ENCODE assay signal across 13 cellular contexts in genomic region chr2:205650450-205650849, GRCh38. TPM values are rescaled to one million over a fixed set of nuclear protein-coding genes. Genes with fewer than 3 reads are reported as not detected.
DNase-seq lines count a peak whose midpoint lies in the region; ATAC-seq and TF ChIP-seq lines count a peak whose summit lies in the region.
"Had no signal": no experiment of that assay in that cellular context is flagged by ENCODE, and none has a peak within 500 bp of the region (broad histone marks: within the 10 kb centered on the region; RNA-seq: fewer than 3 reads in every experiment).

No MANE protein-coding gene starts in this region.

- H3K9me3 ChIP-seq in SJSA1 (replicated peaks), result no peaks in the 10 kb centered on the region
- H3K9me3 ChIP-seq: thyroid gland had no signal

- peaks cover 23% of the 10 kb centered on the region for H3K4me1 ChIP-seq in SJSA1 (replicated peaks)
- H3K4me1 ChIP-seq: thyroid gland had no signal

- no peaks in the 10 kb centered on the region for H3K36me3 ChIP-seq in SJSA1
- H3K36me3 ChIP-seq: thyroid gland had no signal

- H3K4me3 ChIP-seq in SJSA1, result no peak overlapping the region
- H3K4me3 ChIP-seq in fibroblast of the aortic adventitia (ENCODE audit: low read depth, low read length), result no peak overlapping the region
- H3K4me3 ChIP-seq: thyroid gland had no signal

- TF ChIP-seq CTCF in fibroblast of the aortic adventitia (IDR thresholded peaks at IDR 0.05; ENCODE audit: insufficient read depth, low read length), result no peak

- H3K27me3 ChIP-seq in SJSA1 (replicated peaks), result no peaks in the 10 kb centered on the region
- H3K27me3 ChIP-seq: thyroid gland had no signal

- no peak for TF ChIP-seq POLR2A in erythroblast (IDR thresholded peaks at IDR 0.05; ENCODE audit: low read length)

- ATAC-seq in HG03280 (IDR thresholded peaks at IDR 0.05; ENCODE audit: unreplicated experiment), result no peak
- ATAC-seq: activated T-helper 17 cell treated with anti-CD3 and anti-CD28 coated beads, Interleukin-2, amount 50 U/mL, for 72 hours had no signal

- DNase-seq in GM04504 (ENCODE audit: low read depth), result peak; percentile 94
- peak; percentile 88 for DNase-seq in SJSA1 (ENCODE audit: low read depth in 1 of 2, low spot score in 2 of 2)
- peak; percentile 89 for DNase-seq in fibroblast of the aortic adventitia (ENCODE audit: low read depth)
- peak; percentile 55 for DNase-seq in non-pigmented ciliary epithelial cell (ENCODE audit: low read depth)
- DNase-seq in KG1 (lab: John Stamatoyannopoulos, UW), result no peak
- no peak for DNase-seq in erythroblast (lab: John Stamatoyannopoulos, UW)
- no peak for DNase-seq in NCI-H446 treated with DMSO at 0.1 percent for 48 hours (lab: John Stamatoyannopoulos, UW)
- DNase-seq: activated CD4-positive, CD25-positive, alpha-beta regulatory T cell treated with anti-CD3 and anti-CD28 coated beads, Interleukin-2, amount 50 U/mL, for 72 hours; cortex of kidney; NCI-H1436 had no signal

- peak overlapping the region; percentile 83 for H3K27ac ChIP-seq in SJSA1
- H3K27ac ChIP-seq: thyroid gland had no signal

RNA-seq across cellular contexts. Expression of gene NRP2, which starts 31.9 kb away (rescaled TPM):
- total RNA-seq in SJSA1 (2014; rRNA removed; shearing (Covaris generic)), result 8.2 and 13.2 TPM in 2 replicates
- 11.2 and 12.6 TPM in 2 replicates for total RNA-seq in fibroblast of the aortic adventitia (ENCODE audit: low replicate concordance)

Comparison
In these comparisons a context has a peak if more than half of its experiments do, and no peak if none do; other contexts are left out.
1. DNase-seq: peak in GM04504 (single experiment), SJSA1 (2 of 2), fibroblast of the aortic adventitia (single experiment) and non-pigmented ciliary epithelial cell (single experiment); none in KG1 (single experiment), erythroblast (0 of 2) and NCI-H446 treated with DMSO at 0.1 percent for 48 hours (single experiment).